7 cellular contexts compared by ENCODE assay signal in the genomic region with DNA sequence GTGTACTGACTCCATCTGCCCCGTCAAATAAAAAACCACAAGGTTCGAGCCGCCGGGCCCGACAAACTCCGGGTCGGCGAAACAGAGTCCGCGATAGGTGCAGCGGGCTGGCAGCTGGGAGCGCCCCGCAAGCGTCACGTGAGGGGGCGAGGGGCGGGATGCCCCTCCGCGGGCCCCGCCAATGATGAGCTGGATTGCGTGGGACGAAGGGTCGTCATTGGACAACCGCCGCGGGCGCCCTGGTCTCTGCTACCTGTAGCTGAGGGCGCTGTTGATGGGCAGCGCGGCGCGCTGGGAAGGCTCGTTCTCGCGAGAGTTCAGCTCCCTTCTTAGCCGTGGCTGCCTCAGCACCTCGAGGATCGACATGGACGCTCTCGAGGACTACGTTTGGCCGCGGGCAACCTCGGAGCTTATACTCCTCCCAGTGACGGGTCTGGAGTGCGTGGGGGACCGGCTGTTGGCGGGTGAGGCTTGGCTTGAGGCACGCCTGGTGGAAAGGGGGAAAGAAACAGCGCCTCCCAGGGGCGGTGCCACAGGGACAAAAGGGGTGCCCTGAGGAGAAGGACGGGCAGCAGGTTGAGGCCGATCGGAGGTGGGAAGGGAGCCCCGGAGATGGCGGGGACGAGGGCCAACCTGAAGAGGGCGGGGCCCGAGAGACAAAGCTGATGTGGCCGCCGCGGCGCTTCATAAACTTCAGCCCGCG.
DNase-seq lines count a peak whose midpoint lies in the region; ATAC-seq lines count a peak whose summit lies in the region.

A gene with protein sequence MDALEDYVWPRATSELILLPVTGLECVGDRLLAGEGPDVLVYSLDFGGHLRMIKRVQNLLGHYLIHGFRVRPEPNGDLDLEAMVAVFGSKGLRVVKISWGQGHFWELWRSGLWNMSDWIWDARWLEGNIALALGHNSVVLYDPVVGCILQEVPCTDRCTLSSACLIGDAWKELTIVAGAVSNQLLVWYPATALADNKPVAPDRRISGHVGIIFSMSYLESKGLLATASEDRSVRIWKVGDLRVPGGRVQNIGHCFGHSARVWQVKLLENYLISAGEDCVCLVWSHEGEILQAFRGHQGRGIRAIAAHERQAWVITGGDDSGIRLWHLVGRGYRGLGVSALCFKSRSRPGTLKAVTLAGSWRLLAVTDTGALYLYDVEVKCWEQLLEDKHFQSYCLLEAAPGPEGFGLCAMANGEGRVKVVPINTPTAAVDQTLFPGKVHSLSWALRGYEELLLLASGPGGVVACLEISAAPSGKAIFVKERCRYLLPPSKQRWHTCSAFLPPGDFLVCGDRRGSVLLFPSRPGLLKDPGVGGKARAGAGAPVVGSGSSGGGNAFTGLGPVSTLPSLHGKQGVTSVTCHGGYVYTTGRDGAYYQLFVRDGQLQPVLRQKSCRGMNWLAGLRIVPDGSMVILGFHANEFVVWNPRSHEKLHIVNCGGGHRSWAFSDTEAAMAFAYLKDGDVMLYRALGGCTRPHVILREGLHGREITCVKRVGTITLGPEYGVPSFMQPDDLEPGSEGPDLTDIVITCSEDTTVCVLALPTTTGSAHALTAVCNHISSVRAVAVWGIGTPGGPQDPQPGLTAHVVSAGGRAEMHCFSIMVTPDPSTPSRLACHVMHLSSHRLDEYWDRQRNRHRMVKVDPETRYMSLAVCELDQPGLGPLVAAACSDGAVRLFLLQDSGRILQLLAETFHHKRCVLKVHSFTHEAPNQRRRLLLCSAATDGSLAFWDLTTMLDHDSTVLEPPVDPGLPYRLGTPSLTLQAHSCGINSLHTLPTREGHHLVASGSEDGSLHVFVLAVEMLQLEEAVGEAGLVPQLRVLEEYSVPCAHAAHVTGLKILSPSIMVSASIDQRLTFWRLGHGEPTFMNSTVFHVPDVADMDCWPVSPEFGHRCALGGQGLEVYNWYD (plus strand): TSS at position 324 of the 703 bp plus-strand sequence. CDS start 41 bp downstream, at position 365.

- ATAC-seq in GM18508 (IDR thresholded peaks at IDR 0.05; ENCODE audit: insufficient read depth, unreplicated experiment) (peak; percentile 56), HG03025 (IDR thresholded peaks at IDR 0.05; ENCODE audit: low FRiP score, unreplicated experiment) (peak; percentile 71)

- DNase-seq in NCI-H2029 treated with DMSO at 0.1 percent for 48 hours (lab: John Stamatoyannopoulos, UW) = peak; percentile 84
- peak; percentile 94 for DNase-seq in T-helper 9 cell
- peak; percentile 99 for DNase-seq in astrocyte of the hippocampus (ENCODE audit: low read depth, low spot score)
- peak; percentile 92 to 94 for DNase-seq in hippocampal formation (lab: John Stamatoyannopoulos, UW)
- peak; percentile 98 for DNase-seq in retina

Comparison
In these comparisons a context has a peak if more than half of its experiments do, and no peak if none do; other contexts are left out.
1. Peak in every context shown above with its lines: DNase-seq and ATAC-seq.